Comparison of ENCODE assay signal across 17 cellular contexts in genomic region chr10:119095648-119096047, GRCh38. TPM values are rescaled to one million over a fixed set of nuclear protein-coding genes. Genes with fewer than 3 reads are reported as not detected.
DNase-seq lines count a peak whose midpoint lies in the region; ATAC-seq and TF ChIP-seq lines count a peak whose summit lies in the region.
"Had no signal": no experiment of that assay in that cellular context is flagged by ENCODE, and none has a peak within 500 bp of the region (broad histone marks: within the 10 kb centered on the region; RNA-seq: fewer than 3 reads in every experiment).

No MANE protein-coding gene starts in this region.

- 0 out of 2 replicates have a peak overlapping the region, but pooled peaks have one; percentile 9 for H3K4me2 ChIP-seq in KMS-11
- H3K4me2 ChIP-seq: A549 had no signal

- H3K36me3 ChIP-seq in KMS-11 (ENCODE audit: insufficient read depth): no peaks in the 10 kb centered on the region
- H3K36me3 ChIP-seq: HAP-1 had no signal

- no peak overlapping the region for H3K27ac ChIP-seq in KMS-11
- H3K27ac ChIP-seq: A549 had no signal

- TF ChIP-seq CTCF in KMS-11 (conservative IDR thresholded peaks at IDR 0.05; ENCODE audit: low read depth, low read length): no peak

- no peaks in the 10 kb centered on the region for H3K9me3 Mint-ChIP-seq in activated T-cell treated with anti-CD3 and anti-CD28 coated beads, Interleukin-2, amount 50 U/mL, for 72 hours
- H3K9me3 Mint-ChIP-seq in activated T-helper 17 cell treated with anti-CD3 and anti-CD28 coated beads, Interleukin-2, amount 50 U/mL, for 72 hours: no peaks in the 10 kb centered on the region
- H3K9me3 Mint-ChIP-seq in stimulated activated memory B cell treated with anti-CD40 and anti-IgM and Interleukin-4, amounts not matched to agents 10 μg/mL and 1 μg/mL and 100 μg/mL, for 72 hours: no peaks in the 10 kb centered on the region
- no peaks in the 10 kb centered on the region for H3K9me3 Mint-ChIP-seq in activated naive CD8-positive, alpha-beta T cell treated with anti-CD3 and anti-CD28 coated beads for 36 hours

- peaks cover 31% of the 10 kb centered on the region for H3K4me1 ChIP-seq in KMS-11 (ENCODE audit: low read depth, poor library complexity, severe bottlenecking)

- H3K36me3 Mint-ChIP-seq in activated T-cell treated with anti-CD3 and anti-CD28 coated beads, Interleukin-2, amount 50 U/mL, for 72 hours (ENCODE audit: insufficient read depth in 2 of 2): no peaks in the 10 kb centered on the region
- no peaks in the 10 kb centered on the region for H3K36me3 Mint-ChIP-seq in activated T-helper 17 cell treated with anti-CD3 and anti-CD28 coated beads, Interleukin-2, amount 50 U/mL, for 72 hours (ENCODE audit: low read depth)
- no peaks in the 10 kb centered on the region for H3K36me3 Mint-ChIP-seq in stimulated activated memory B cell treated with anti-CD40 and anti-IgM and Interleukin-4, amounts not matched to agents 10 μg/mL and 1 μg/mL and 100 μg/mL, for 72 hours
- no peaks in the 10 kb centered on the region for H3K36me3 Mint-ChIP-seq in activated naive CD8-positive, alpha-beta T cell treated with anti-CD3 and anti-CD28 coated beads for 36 hours

- H3K4me1 Mint-ChIP-seq in activated T-cell treated with anti-CD3 and anti-CD28 coated beads, Interleukin-2, amount 50 U/mL, for 72 hours (ENCODE audit: low read depth): peaks cover 18% of the 10 kb centered on the region
- peaks cover 24% of the 10 kb centered on the region for H3K4me1 Mint-ChIP-seq in activated T-helper 17 cell treated with anti-CD3 and anti-CD28 coated beads, Interleukin-2, amount 50 U/mL, for 72 hours
- H3K4me1 Mint-ChIP-seq in stimulated activated memory B cell treated with anti-CD40 and anti-IgM and Interleukin-4, amounts not matched to agents 10 μg/mL and 1 μg/mL and 100 μg/mL, for 72 hours: peaks cover 16% of the 10 kb centered on the region
- H3K4me1 Mint-ChIP-seq in activated naive CD8-positive, alpha-beta T cell treated with anti-CD3 and anti-CD28 coated beads for 36 hours: peaks cover 10% of the 10 kb centered on the region

- no peaks in the 10 kb centered on the region for H3K27me3 Mint-ChIP-seq in activated T-cell treated with anti-CD3 and anti-CD28 coated beads, Interleukin-2, amount 50 U/mL, for 72 hours (ENCODE audit: low read depth)
- H3K27me3 Mint-ChIP-seq in activated T-helper 17 cell treated with anti-CD3 and anti-CD28 coated beads, Interleukin-2, amount 50 U/mL, for 72 hours: no peaks in the 10 kb centered on the region
- H3K27me3 Mint-ChIP-seq in stimulated activated memory B cell treated with anti-CD40 and anti-IgM and Interleukin-4, amounts not matched to agents 10 μg/mL and 1 μg/mL and 100 μg/mL, for 72 hours: no peaks in the 10 kb centered on the region
- H3K27me3 Mint-ChIP-seq in activated naive CD8-positive, alpha-beta T cell treated with anti-CD3 and anti-CD28 coated beads for 36 hours: no peaks in the 10 kb centered on the region

- no peak overlapping the region for H3K27ac Mint-ChIP-seq in activated T-cell treated with anti-CD3 and anti-CD28 coated beads, Interleukin-2, amount 50 U/mL, for 72 hours
- H3K27ac Mint-ChIP-seq in activated T-helper 17 cell treated with anti-CD3 and anti-CD28 coated beads, Interleukin-2, amount 50 U/mL, for 72 hours: peak overlapping the region; percentile 62
- peak overlapping the region; percentile 32 for H3K27ac Mint-ChIP-seq in stimulated activated memory B cell treated with anti-CD40 and anti-IgM and Interleukin-4, amounts not matched to agents 10 μg/mL and 1 μg/mL and 100 μg/mL, for 72 hours
- H3K27ac Mint-ChIP-seq in activated naive CD8-positive, alpha-beta T cell treated with anti-CD3 and anti-CD28 coated beads for 36 hours: no peak overlapping the region

- no peak overlapping the region for H3K4me3 ChIP-seq in KMS-11 (IDR thresholded peaks at IDR 0.05; ENCODE audit: insufficient read depth, low read depth, low read length)
- H3K4me3 ChIP-seq: A549, HAP-1 had no signal

- H3K9ac ChIP-seq in KMS-11: no peak overlapping the region

- no peaks in the 10 kb centered on the region for H4K20me1 ChIP-seq in KMS-11 (ENCODE audit: insufficient read depth)

- no peak overlapping the region for H2AFZ ChIP-seq in KMS-11 (ENCODE audit: low read depth)

- H3K27me3 ChIP-seq in KMS-11 (ENCODE audit: insufficient read depth, low read depth): no peaks in the 10 kb centered on the region

- ATAC-seq in activated T-cell treated with anti-CD3 and anti-CD28 coated beads, Interleukin-2, amount 50 U/mL, for 72 hours (replicated peaks in 1 of 2): peak; percentile 11 to 26
- ATAC-seq in activated T-helper 17 cell treated with anti-CD3 and anti-CD28 coated beads, Interleukin-2, amount 50 U/mL, for 72 hours (replicated peaks): peak; percentile 40
- ATAC-seq in stimulated activated memory B cell treated with anti-CD40 and anti-IgM and Interleukin-4, amounts not matched to agents 10 μg/mL and 1 μg/mL and 100 μg/mL, for 72 hours: no peak
- ATAC-seq in GM18519 (IDR thresholded peaks at IDR 0.05; ENCODE audit: low FRiP score, unreplicated experiment): no peak
- ATAC-seq: A549 had no signal

- peak overlapping the region in 1 of 2 donors; percentile 2 for H3K4me3 Mint-ChIP-seq in activated T-cell treated with anti-CD3 and anti-CD28 coated beads, Interleukin-2, amount 50 U/mL, for 72 hours
- H3K4me3 Mint-ChIP-seq in activated T-helper 17 cell treated with anti-CD3 and anti-CD28 coated beads, Interleukin-2, amount 50 U/mL, for 72 hours: peak overlapping the region; percentile 57
- no peak overlapping the region for H3K4me3 Mint-ChIP-seq in stimulated activated memory B cell treated with anti-CD40 and anti-IgM and Interleukin-4, amounts not matched to agents 10 μg/mL and 1 μg/mL and 100 μg/mL, for 72 hours
- H3K4me3 Mint-ChIP-seq in activated naive CD8-positive, alpha-beta T cell treated with anti-CD3 and anti-CD28 coated beads for 36 hours: no peak overlapping the region

- no peaks in the 10 kb centered on the region for H3K79me2 ChIP-seq in KMS-11 (ENCODE audit: insufficient read depth, low read depth)

- DNase-seq in activated T-cell treated with anti-CD3 and anti-CD28 coated beads, Interleukin-2, amount 50 U/mL, for 72 hours: no peak
- no peak for DNase-seq in activated T-cell treated with anti-CD3 and anti-CD28 coated beads, Interleukin-2, amount 50 U/mL, for 1 hour
- DNase-seq in activated naive CD8-positive, alpha-beta T cell treated with anti-CD3 and anti-CD28 coated beads for 36 hours: no peak
- DNase-seq in NCI-H146 (lab: John Stamatoyannopoulos, UW): no peak
- DNase-seq: C1 segment of cervical spinal cord, DMS53, NCI-H1417 treated with DMSO at 0.1 percent for 48 hours, NCI-H2029, NCI-H2171 treated with DMSO at 0.1 percent for 48 hours, NCI-H748 treated with DMSO at 0.1 percent for 48 hours, RPMI8226 had no signal

RNA-seq across cellular contexts. Expression of gene DENND10, which starts 8.3 kb away (rescaled TPM):
- total RNA-seq in activated T-cell treated with anti-CD3 and anti-CD28 coated beads, Interleukin-2, amount 50 U/mL, for 72 hours: 10 to 100 TPM; 39.4 to 41.3 TPM
- total RNA-seq in activated T-helper 17 cell treated with anti-CD3 and anti-CD28 coated beads, Interleukin-2, amount 50 U/mL, for 72 hours: 10 to 100 TPM; 15.6 to 32.0 TPM
- total RNA-seq in activated naive CD8-positive, alpha-beta T cell treated with anti-CD3 and anti-CD28 coated beads for 36 hours: 10 to 100 TPM; 14.6 to 17.8 TPM

RNA-seq across cellular contexts. Expression of gene EIF3A, which starts 15.0 kb away (rescaled TPM):
- total RNA-seq in activated T-cell treated with anti-CD3 and anti-CD28 coated beads, Interleukin-2, amount 50 U/mL, for 72 hours: 100 to 1,000 TPM; 160 to 164 TPM
- total RNA-seq in activated T-helper 17 cell treated with anti-CD3 and anti-CD28 coated beads, Interleukin-2, amount 50 U/mL, for 72 hours: 100 to 1,000 TPM in 1 of 2 donors, 10 to 100 TPM in 1; 93.8 to 155 TPM
- total RNA-seq in activated naive CD8-positive, alpha-beta T cell treated with anti-CD3 and anti-CD28 coated beads for 36 hours: 100 to 1,000 TPM; 160 to 163 TPM

Comparison
In these comparisons a context has a peak if more than half of its experiments do, and no peak if none do; other contexts are left out.
1. ATAC-seq: peak in activated T-cell treated with anti-CD3 and anti-CD28 coated beads, Interleukin-2, amount 50 U/mL, for 72 hours (2 of 2) and activated T-helper 17 cell treated with anti-CD3 and anti-CD28 coated beads, Interleukin-2, amount 50 U/mL, for 72 hours (single experiment); none in stimulated activated memory B cell treated with anti-CD40 and anti-IgM and Interleukin-4, amounts not matched to agents 10 μg/mL and 1 μg/mL and 100 μg/mL, for 72 hours (single experiment) and GM18519 (single experiment).
2. H3K27ac Mint-ChIP-seq: peak in activated T-helper 17 cell treated with anti-CD3 and anti-CD28 coated beads, Interleukin-2, amount 50 U/mL, for 72 hours (single experiment) and stimulated activated memory B cell treated with anti-CD40 and anti-IgM and Interleukin-4, amounts not matched to agents 10 μg/mL and 1 μg/mL and 100 μg/mL, for 72 hours (single experiment); none in activated T-cell treated with anti-CD3 and anti-CD28 coated beads, Interleukin-2, amount 50 U/mL, for 72 hours (single experiment) and activated naive CD8-positive, alpha-beta T cell treated with anti-CD3 and anti-CD28 coated beads for 36 hours (single experiment).